In genomic region chr14:105532735-105533141, GRCh38 we compare ENCODE assay signal across 11 cellular contexts. TPM values are rescaled to one million over a fixed set of nuclear protein-coding genes. Genes with fewer than 3 reads are reported as not detected.
DNase-seq lines count a peak whose midpoint lies in the region; ATAC-seq and TF ChIP-seq lines count a peak whose summit lies in the region.
"Had no signal": no experiment of that assay in that cellular context is flagged by ENCODE, and none has a peak within 500 bp of the region (broad histone marks: within the 10 kb centered on the region; RNA-seq: fewer than 3 reads in every experiment).

No MANE protein-coding gene starts in this region.

- no peak overlapping the region for H2BK5ac ChIP-seq in IMR-90 (ENCODE audit: low read depth, low read length, poor library complexity, severe bottlenecking)

- H3K4me2 ChIP-seq in IMR-90 (ENCODE audit: low read depth, low read length), result no peak overlapping the region
- H3K4me2 ChIP-seq in osteoblast (ENCODE audit: insufficient read depth, low read length), result no peak overlapping the region

- no peak overlapping the region for H3K9ac ChIP-seq in IMR-90 (ENCODE audit: low read depth, low read length)
- H3K9ac ChIP-seq: parathyroid adenoma had no signal

- H3K4me1 Mint-ChIP-seq in activated naive CD8-positive, alpha-beta T cell treated with anti-CD3 and anti-CD28 coated beads, Interleukin-2, amount 10 ng/mL, durations not matched to agents 7 days and 5 days, result peaks cover 10% of the 10 kb centered on the region

- peaks cover 1% of the 10 kb centered on the region for H3K27me3 Mint-ChIP-seq in activated naive CD8-positive, alpha-beta T cell treated with anti-CD3 and anti-CD28 coated beads, Interleukin-2, amount 10 ng/mL, durations not matched to agents 7 days and 5 days

- DNase-seq in NCI-H82 (lab: John Stamatoyannopoulos, UW), result peak; percentile 39
- DNase-seq in NCI-H82 treated with DMSO at 0.1 percent for 48 hours (lab: John Stamatoyannopoulos, UW; ENCODE audit: unreplicated experiment), result no peak
- DNase-seq in IMR-90, result no peak
- peak; percentile 39 for DNase-seq in activated naive CD8-positive, alpha-beta T cell treated with anti-CD3 and anti-CD28 coated beads, Interleukin-2, amount 10 ng/mL, durations not matched to agents 7 days and 5 days
- peak; percentile 97 for DNase-seq in osteoblast (ENCODE audit: insufficient read length, low spot score, missing footprints)
- no peak for DNase-seq in T-helper 2 cell
- no peak for DNase-seq in NCI-H1092 (lab: John Stamatoyannopoulos, UW)
- no peak for DNase-seq in stimulated activated naive CD8-positive, alpha-beta T cell treated with anti-CD3 and anti-CD28 coated beads, Interleukin-15, Interleukin-2, amounts not matched to agents 100 U/mL and 50 U/mL, for 24 hours
- DNase-seq: C1 segment of cervical spinal cord, T-helper 9 cell had no signal

- H2AK5ac ChIP-seq in IMR-90 (ENCODE audit: low read depth, low read length), result no peak overlapping the region

- H3K9me1 ChIP-seq in IMR-90 (ENCODE audit: insufficient read depth, low read length), result no peaks in the 10 kb centered on the region

- H2AFZ ChIP-seq in IMR-90 (replicated peaks; ENCODE audit: low read length, poor library complexity) (no peak overlapping the region), osteoblast (ENCODE audit: low read length) (no peak overlapping the region)
- H2AFZ ChIP-seq: parathyroid adenoma had no signal

- no peak overlapping the region for H4K91ac ChIP-seq in IMR-90 (ENCODE audit: insufficient read depth, low read depth, low read length)

- no peaks in the 10 kb centered on the region for H3K36me3 ChIP-seq in IMR-90 (ENCODE audit: control insufficient read depth, insufficient read depth, low read length)
- no peaks in the 10 kb centered on the region for H3K36me3 ChIP-seq in osteoblast (ENCODE audit: insufficient read depth, low read length)

- H3K4ac ChIP-seq in IMR-90 (ENCODE audit: low read depth, low read length), result no peak overlapping the region

- in situ Hi-C loops in IMR-90 (cut with MboI; ENCODE audit: low sequenced_read_pairs), result no loop called here

- H3K9me3 Mint-ChIP-seq in activated naive CD8-positive, alpha-beta T cell treated with anti-CD3 and anti-CD28 coated beads, Interleukin-2, amount 10 ng/mL, durations not matched to agents 7 days and 5 days, result no peaks in the 10 kb centered on the region

- no peak overlapping the region for H3K14ac ChIP-seq in IMR-90 (replicated peaks; ENCODE audit: low read depth, low read length)

- H3K27ac ChIP-seq in IMR-90 (ENCODE audit: insufficient read depth, low read length), result no peak overlapping the region
- no peak overlapping the region for H3K27ac ChIP-seq in osteoblast (ENCODE audit: low read depth, low read length)
- H3K27ac ChIP-seq: parathyroid adenoma had no signal

- no peak overlapping the region for H4K8ac ChIP-seq in IMR-90 (ENCODE audit: low read depth in 2 of 2, low read length in 2 of 2)

- peak overlapping the region; percentile 50 for H3K27ac Mint-ChIP-seq in activated naive CD8-positive, alpha-beta T cell treated with anti-CD3 and anti-CD28 coated beads, Interleukin-2, amount 10 ng/mL, durations not matched to agents 7 days and 5 days

- ATAC-seq in IMR-90 (ENCODE audit: low read depth), result peak; percentile 18
- ATAC-seq in activated naive CD8-positive, alpha-beta T cell treated with anti-CD3 and anti-CD28 coated beads, Interleukin-2, amount 10 ng/mL, durations not matched to agents 7 days and 5 days (ENCODE audit: low read depth), result no peak
- no peak for ATAC-seq in stimulated activated naive CD8-positive, alpha-beta T cell treated with anti-CD3 and anti-CD28 coated beads, Interleukin-15, Interleukin-2, amounts not matched to agents 100 U/mL and 50 U/mL, for 24 hours

- TF ChIP-seq CTCF in IMR-90 (conservative IDR thresholded peaks at IDR 0.05; ENCODE audit: low read depth, low read length) (peak; percentile 34), osteoblast (IDR thresholded peaks at IDR 0.05; ENCODE audit: extremely low read depth, low read depth, low read length) (peak; percentile 47)

- H3K79me2 ChIP-seq in osteoblast (ENCODE audit: insufficient read depth, low read length), result no peaks in the 10 kb centered on the region
- H3K79me2 ChIP-seq: parathyroid adenoma had no signal

- H4K5ac ChIP-seq in IMR-90 (ENCODE audit: low read depth, low read length), result no peak overlapping the region

- H3K56ac ChIP-seq in IMR-90 (ENCODE audit: extremely low read depth, insufficient read depth, low read length), result no peak overlapping the region

- no TSS peak for BruUV-seq in IMR-90 (replicated peaks; lab: Mats Ljungman, UMichigan)

- intact Hi-C loops in IMR-90 (cut with micrococcal nuclease), result no loop called here

- POLR2A ChIA-PET in IMR-90 (lab: Charles Lee; ENCODE audit: unreplicated experiment), result no interaction called here
- POLR2A ChIA-PET in activated naive CD8-positive, alpha-beta T cell treated with anti-CD3 and anti-CD28 coated beads, Interleukin-2, amount 10 ng/mL, durations not matched to agents 7 days and 5 days (lab: Charles Lee), result no interaction called here

- H3K4me1 ChIP-seq in IMR-90 (ENCODE audit: control insufficient read depth, insufficient read depth, low read length) (peaks cover 4% of the 10 kb centered on the region; the same call in 1 of the 2 replicates), osteoblast (ENCODE audit: insufficient read depth, low read length) (peaks cover 2% of the 10 kb centered on the region)

- TF ChIP-seq RAD21 in IMR-90 (IDR thresholded peaks at IDR 0.05; ENCODE audit: low read length), result 0 out of 2 replicates have a peak, but pooled peaks have one; percentile 17

- H3K79me1 ChIP-seq in IMR-90 (ENCODE audit: low read depth in 1 of 2, low read length in 2 of 2), result no peaks in the 10 kb centered on the region

- H4K20me1 ChIP-seq in IMR-90 (ENCODE audit: insufficient read depth, low read length), result no peaks in the 10 kb centered on the region
- no peaks in the 10 kb centered on the region for H4K20me1 ChIP-seq in osteoblast (ENCODE audit: insufficient read depth, low read length)

- H2AK9ac ChIP-seq in IMR-90 (replicated peaks; ENCODE audit: low read depth, low read length, poor library complexity), result no peak overlapping the region

- H3K27me3 ChIP-seq in IMR-90 (ENCODE audit: control insufficient read depth, insufficient read depth, low read length), result peaks cover 19% of the 10 kb centered on the region
- H3K27me3 ChIP-seq in osteoblast (ENCODE audit: insufficient read depth, low read length), result peaks cover 10% of the 10 kb centered on the region

- dilution Hi-C loops in IMR-90 (cut with HindIII; ENCODE audit: low sequenced_read_pairs, unreplicated experiment), result no loop called here

- H3K4me3 ChIP-seq in IMR-90 (ENCODE audit: insufficient read depth, low read depth, low read length), result no peak overlapping the region
- no peak overlapping the region for H3K4me3 ChIP-seq in osteoblast (ENCODE audit: insufficient read depth, low read length)

- no peak overlapping the region for H3K4me3 Mint-ChIP-seq in activated naive CD8-positive, alpha-beta T cell treated with anti-CD3 and anti-CD28 coated beads, Interleukin-2, amount 10 ng/mL, durations not matched to agents 7 days and 5 days

- H2BK15ac ChIP-seq in IMR-90 (ENCODE audit: low read depth, low read length), result no peak overlapping the region

- CTCF ChIA-PET in IMR-90 (lab: Yijun Ruan, JAX), result interaction anchor here (0.6 to 1.4 kb wide), 2 partner anchors 16 to 52 kb away, joined by 3 to 4 read pairs; no protein-coding TSS in a partner anchor

- H3K36me3 Mint-ChIP-seq in activated naive CD8-positive, alpha-beta T cell treated with anti-CD3 and anti-CD28 coated beads, Interleukin-2, amount 10 ng/mL, durations not matched to agents 7 days and 5 days, result no peaks in the 10 kb centered on the region

- no peaks in the 10 kb centered on the region for H3K9me3 ChIP-seq in IMR-90 (ENCODE audit: control insufficient read depth, insufficient read depth, low read length)
- no peaks in the 10 kb centered on the region for H3K9me3 ChIP-seq in osteoblast (ENCODE audit: low read depth, low read length)

- TF ChIP-seq POLR2A in IMR-90 (IDR thresholded peaks at IDR 0.05; ENCODE audit: low read depth, low read length), result no peak

- no peak overlapping the region for H2BK20ac ChIP-seq in IMR-90 (ENCODE audit: low read depth, low read length)

- 20% methylated on average over 1 of the region's 10 CpGs; no CpG with 5 or more reads in 1 of the 2 experiments for WGBS in IMR-90 (ENCODE audit: extremely low coverage in 2 of 2, insufficient read length in 1 of 2), 2 experiments

- H3K23ac ChIP-seq in IMR-90 (ENCODE audit: low read depth, low read length), result no peak overlapping the region

- no peak overlapping the region for H2BK120ac ChIP-seq in IMR-90 (ENCODE audit: low read depth, low read length)

- no peak overlapping the region for H3K18ac ChIP-seq in IMR-90 (ENCODE audit: low read depth, low read length)

RNA-seq across cellular contexts. Expression of gene TMEM121, which starts 6.4 kb away (rescaled TPM):
- total RNA-seq in IMR-90 (2012; rRNA removed) (2.7 and 3.9 TPM in 2 replicates), osteoblast (1.8 and 2.7 TPM in 2 replicates)
- polyA plus RNA-seq in IMR-90 (2012; rRNA removed), result 6.3 and 8.5 TPM in 2 replicates
- polyA plus RNA-seq in IMR-90 (2012; cell fraction: cytosol; rRNA removed), result 5.9 and 17.0 TPM in 2 replicates
- 5.2 and 13.9 TPM in 2 replicates for polyA plus RNA-seq in IMR-90 (2012; cell fraction: nucleus; rRNA removed; ENCODE audit: low replicate concordance)
- total RNA-seq in activated naive CD8-positive, alpha-beta T cell treated with anti-CD3 and anti-CD28 coated beads, Interleukin-2, amount 10 ng/mL, durations not matched to agents 7 days and 5 days, result 1 to 10 TPM; 8.1 to 8.8 TPM

RNA-seq across cellular contexts. Expression of gene TEDC1, which starts 41.7 kb away (rescaled TPM):
- 4.2 and 5.7 TPM in 2 replicates for total RNA-seq in IMR-90 (2012; rRNA removed)
- 6.4 and 9.4 TPM in 2 replicates for polyA plus RNA-seq in IMR-90 (2012; rRNA removed)
- 9.8 and 13.3 TPM in 2 replicates for polyA plus RNA-seq in IMR-90 (2012; cell fraction: cytosol; rRNA removed)
- 10.7 and 48.6 TPM in 2 replicates for polyA plus RNA-seq in IMR-90 (2012; cell fraction: nucleus; rRNA removed; ENCODE audit: low replicate concordance)
- 10 to 100 TPM; 43.3 to 47.6 TPM for total RNA-seq in activated naive CD8-positive, alpha-beta T cell treated with anti-CD3 and anti-CD28 coated beads, Interleukin-2, amount 10 ng/mL, durations not matched to agents 7 days and 5 days
- 3.2 and 5.1 TPM in 2 replicates for total RNA-seq in osteoblast

RNA-seq across cellular contexts. Expression of gene CRIP1, which starts 46.1 kb away (rescaled TPM):
- total RNA-seq in IMR-90 (2012; rRNA removed), result not detected in 2 replicates
- 0.21 and 1.0 TPM in 2 replicates for polyA plus RNA-seq in IMR-90 (2012; rRNA removed)
- 0.41 TPM in 1 of 2 replicates, not detected in the other for polyA plus RNA-seq in IMR-90 (2012; cell fraction: cytosol; rRNA removed)
- 1.0 and 1.7 TPM in 2 replicates for polyA plus RNA-seq in IMR-90 (2012; cell fraction: nucleus; rRNA removed; ENCODE audit: low replicate concordance)
- 100 to 1,000 TPM; 445 to 453 TPM for total RNA-seq in activated naive CD8-positive, alpha-beta T cell treated with anti-CD3 and anti-CD28 coated beads, Interleukin-2, amount 10 ng/mL, durations not matched to agents 7 days and 5 days
- 5.0 and 8.7 TPM in 2 replicates for total RNA-seq in osteoblast

RNA-seq across cellular contexts. Expression of gene CRIP2, which starts 58.1 kb away (rescaled TPM):
- total RNA-seq in IMR-90 (2012; rRNA removed) (18.1 and 20.3 TPM in 2 replicates), osteoblast (31.5 and 43.8 TPM in 2 replicates)
- polyA plus RNA-seq in IMR-90 (2012; rRNA removed), result 123 and 149 TPM in 2 replicates
- 196 and 200 TPM in 2 replicates for polyA plus RNA-seq in IMR-90 (2012; cell fraction: cytosol; rRNA removed)
- polyA plus RNA-seq in IMR-90 (2012; cell fraction: nucleus; rRNA removed; ENCODE audit: low replicate concordance), result 61.5 and 154 TPM in 2 replicates
- 1 to 10 TPM; 1.2 to 1.6 TPM for total RNA-seq in activated naive CD8-positive, alpha-beta T cell treated with anti-CD3 and anti-CD28 coated beads, Interleukin-2, amount 10 ng/mL, durations not matched to agents 7 days and 5 days

Comparison
In these comparisons a context has a peak if more than half of its experiments do, and no peak if none do; other contexts are left out.
1. DNase-seq: peak in NCI-H82 (single experiment), activated naive CD8-positive, alpha-beta T cell treated with anti-CD3 and anti-CD28 coated beads, Interleukin-2, amount 10 ng/mL, durations not matched to agents 7 days and 5 days (single experiment) and osteoblast (single experiment); none in NCI-H82 treated with DMSO at 0.1 percent for 48 hours (single experiment), IMR-90 (single experiment), T-helper 2 cell (0 of 5), NCI-H1092 (single experiment) and stimulated activated naive CD8-positive, alpha-beta T cell treated with anti-CD3 and anti-CD28 coated beads, Interleukin-15, Interleukin-2, amounts not matched to agents 100 U/mL and 50 U/mL, for 24 hours (single experiment).
2. RNA of gene CRIP1, which starts 46.1 kb away (total RNA-seq): 445 to 453 TPM in activated naive CD8-positive, alpha-beta T cell treated with anti-CD3 and anti-CD28 coated beads, Interleukin-2, amount 10 ng/mL, durations not matched to agents 7 days and 5 days; 5.0 to 8.7 TPM in osteoblast and not detected in IMR-90; every median in the first group is over 10 times any median in the second.